21 cellular contexts compared by ENCODE assay signal in the genomic region with DNA sequence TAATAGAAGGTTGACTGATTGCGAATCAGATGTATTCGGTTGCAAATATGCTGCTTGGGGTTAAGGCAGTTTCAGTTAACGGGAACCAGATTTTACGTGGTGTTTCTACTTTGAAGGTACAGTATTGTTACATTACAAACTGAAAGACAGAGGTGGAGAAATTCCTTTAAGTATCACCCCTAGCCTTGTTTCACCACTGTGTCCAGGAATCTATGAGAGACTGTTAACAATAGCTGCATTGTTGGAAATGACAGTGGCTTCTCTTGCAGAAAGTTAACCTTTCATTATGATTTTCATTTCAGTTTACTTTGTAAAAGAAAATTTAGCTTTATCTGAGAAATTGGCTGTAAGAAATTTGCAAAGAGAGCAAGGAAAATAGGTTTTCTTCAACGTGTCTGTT. TPM values are rescaled to one million over a fixed set of nuclear protein-coding genes. Genes with fewer than 3 reads are reported as not detected.
DNase-seq lines count a peak whose midpoint lies in the region; ATAC-seq and TF ChIP-seq lines count a peak whose summit lies in the region.
"Had no signal": no experiment of that assay in that cellular context is flagged by ENCODE, and none has a peak within 500 bp of the region (broad histone marks: within the 10 kb centered on the region; RNA-seq: fewer than 3 reads in every experiment).

No MANE protein-coding gene starts in this region.

- H3K4me3 ChIP-seq in Caco-2 (ENCODE audit: low read depth, low read length) (peak overlapping the region; percentile 1; the same call in 1 of the 2 replicates), hepatocyte (peak overlapping the region; percentile 19), neuron (ENCODE audit: low read length) (peak overlapping the region; percentile 29)
- H3K4me3 ChIP-seq: body of pancreas, MG63, ovary, testis had no signal

- CTCF ChIA-PET in Caco-2 (lab: Charles Lee) = no interaction called here

- no peaks in the 10 kb centered on the region for H3K4me1 Mint-ChIP-seq in Caco-2 (ENCODE audit: low read depth, unreplicated experiment)

- in situ Hi-C loops in SK-MEL-5 (cut with HindIII; ENCODE audit: low pct_unique_long_range_greater_than_20kb, low sequenced_read_pairs) = no loop called here

- H3K27me3 ChIP-seq in Caco-2 (replicated peaks; ENCODE audit: control insufficient read depth, insufficient read depth, low read length) (no peaks in the 10 kb centered on the region), hepatocyte (no peaks in the 10 kb centered on the region), neuron (ENCODE audit: insufficient read depth, low read length) (no peaks in the 10 kb centered on the region)
- H3K27me3 ChIP-seq: body of pancreas, ovary, testis had no signal

- POLR2A ChIA-PET in Caco-2 (lab: Charles Lee) = no interaction called here

- H3K36me3 Mint-ChIP-seq in Caco-2 (ENCODE audit: insufficient read depth, unreplicated experiment) = peaks cover 10% of the 10 kb centered on the region
- H3K36me3 Mint-ChIP-seq: activated naive CD8-positive, alpha-beta T cell treated with anti-CD3 and anti-CD28 coated beads, Interleukin-2, amount 10 ng/mL, durations not matched to agents 7 days and 5 days; CD4-positive, alpha-beta memory T cell; immature natural killer cell had no signal

- H3K4me1 ChIP-seq in Caco-2 = no peaks in the 10 kb centered on the region
- H3K4me1 ChIP-seq in hepatocyte (ENCODE audit: insufficient read depth) = no peaks in the 10 kb centered on the region
- H3K4me1 ChIP-seq in neuron (ENCODE audit: insufficient read depth, low read length) = peaks cover 18% of the 10 kb centered on the region
- H3K4me1 ChIP-seq: body of pancreas, testis had no signal

- H3K27ac ChIP-seq in hepatocyte = no peak overlapping the region
- H3K27ac ChIP-seq: ovary, testis had no signal

- no peak for TF ChIP-seq CTCF in Caco-2 (IDR thresholded peaks at IDR 0.05; ENCODE audit: insufficient read depth in 1 of 2, low read depth in 1 of 2, low read length in 1 of 2, severe bottlenecking in 1 of 2, unreplicated experiment in 1 of 2)
- TF ChIP-seq CTCF in hepatocyte (IDR thresholded peaks at IDR 0.05; ENCODE audit: poor library complexity) = no peak

- no TSS peak for BruUV-seq in Caco-2 (replicated peaks; lab: Mats Ljungman, UMichigan)

- no peak overlapping the region for H2AFZ ChIP-seq in hepatocyte
- H2AFZ ChIP-seq in neuron (ENCODE audit: low read depth, low read length) = no peak overlapping the region

- ATAC-seq in GM21360 (IDR thresholded peaks at IDR 0.05; ENCODE audit: unreplicated experiment) (no peak), GM19395 (IDR thresholded peaks at IDR 0.05; ENCODE audit: unreplicated experiment) (no peak)
- ATAC-seq: body of pancreas, sciatic nerve had no signal

- 52% methylated on average over 5 of the region's 5 CpGs for WGBS in hepatocyte (ENCODE audit: low lambda C conversion rate, missing lambda C conversion rate)

- no peak for DNase-seq in Caco-2
- peak; percentile 24 for DNase-seq in SK-MEL-5 (ENCODE audit: low read depth, low spot score)
- no peak for DNase-seq in hepatocyte (ENCODE audit: low spot score)
- DNase-seq in stimulated activated CD4-positive, alpha-beta T cell treated with anti-CD3 and anti-CD28 coated beads, Interleukin-4, amount 100 ng/mL, for 24 hours = no peak
- DNase-seq: activated CD4-positive, alpha-beta T cell treated with anti-CD3 and anti-CD28 coated beads for 4 hours; activated naive CD8-positive, alpha-beta T cell treated with anti-CD3 and anti-CD28 coated beads, Interleukin-2, amount 10 ng/mL, durations not matched to agents 7 days and 5 days; body of pancreas; CD4-positive, alpha-beta memory T cell; DMS79; immature natural killer cell; IMR-90; MG63; NCI-H1417 treated with DMSO at 0.1 percent for 48 hours; NCI-H2171; ovary; SW 1271; testis had no signal

- no peaks in the 10 kb centered on the region for H3K27me3 Mint-ChIP-seq in Caco-2 (ENCODE audit: insufficient read depth, unreplicated experiment)

- intact Hi-C loops in Caco-2 (cut with micrococcal nuclease; ENCODE audit: unreplicated experiment) = loop anchor here (5.0 kb wide), 1 partner anchor 194 kb away; no protein-coding TSS in a partner anchor

- no peaks in the 10 kb centered on the region for H3K9me2 ChIP-seq in hepatocyte (replicated peaks; ENCODE audit: insufficient read depth)

- peaks cover 68% of the 10 kb centered on the region for H3K79me2 ChIP-seq in hepatocyte

- H3K4me2 ChIP-seq in hepatocyte = peak overlapping the region; percentile 67

- H3K4me3 Mint-ChIP-seq in Caco-2 (ENCODE audit: unreplicated experiment) = peak overlapping the region; percentile 19
- H3K4me3 Mint-ChIP-seq: activated naive CD8-positive, alpha-beta T cell treated with anti-CD3 and anti-CD28 coated beads, Interleukin-2, amount 10 ng/mL, durations not matched to agents 7 days and 5 days; CD4-positive, alpha-beta memory T cell had no signal

- no peak overlapping the region for H3K27ac Mint-ChIP-seq in Caco-2 (ENCODE audit: unreplicated experiment)
- H3K27ac Mint-ChIP-seq: activated naive CD8-positive, alpha-beta T cell treated with anti-CD3 and anti-CD28 coated beads, Interleukin-2, amount 10 ng/mL, durations not matched to agents 7 days and 5 days; CD4-positive, alpha-beta memory T cell; immature natural killer cell had no signal

- H3K9me3 Mint-ChIP-seq in Caco-2 (ENCODE audit: unreplicated experiment) = no peaks in the 10 kb centered on the region
- H3K9me3 Mint-ChIP-seq: activated naive CD8-positive, alpha-beta T cell treated with anti-CD3 and anti-CD28 coated beads, Interleukin-2, amount 10 ng/mL, durations not matched to agents 7 days and 5 days; immature natural killer cell had no signal

- H3K9me3 ChIP-seq in Caco-2 = no peaks in the 10 kb centered on the region
- H3K9me3 ChIP-seq in hepatocyte (ENCODE audit: low read depth) = no peaks in the 10 kb centered on the region
- H3K9me3 ChIP-seq in neuron (ENCODE audit: low read length) = no peaks in the 10 kb centered on the region
- H3K9me3 ChIP-seq: body of pancreas, MG63, ovary, testis had no signal

- no peaks in the 10 kb centered on the region for H3K36me3 ChIP-seq in Caco-2 (ENCODE audit: control insufficient read depth, insufficient read depth, low read length)
- no peaks in the 10 kb centered on the region for H3K36me3 ChIP-seq in hepatocyte (replicated peaks; ENCODE audit: insufficient read depth, low read depth)
- no peaks in the 10 kb centered on the region for H3K36me3 ChIP-seq in neuron (ENCODE audit: insufficient read depth, low read length)
- H3K36me3 ChIP-seq: MG63, ovary had no signal

- no peaks in the 10 kb centered on the region for H4K20me1 ChIP-seq in hepatocyte (ENCODE audit: insufficient read depth, poor library complexity, severe bottlenecking)

RNA-seq across cellular contexts. Expression of a gene that starts 2.6 kb away (rescaled TPM):
- 23.7 and 27.2 TPM in 2 replicates for total RNA-seq in Caco-2 (2022)
- 2.9 TPM in 2 replicates for total RNA-seq in SK-MEL-5 (2014; rRNA removed; shearing (Covaris generic))
- 1.7 and 2.6 TPM in 2 replicates for polyA plus RNA-seq in SK-MEL-5 (2015; cell fraction: cytosol; rRNA removed)
- 2.3 and 3.4 TPM in 2 replicates for polyA plus RNA-seq in SK-MEL-5 (2015; cell fraction: nucleus; rRNA removed)
- 16.9 and 17.7 TPM in 2 replicates for total RNA-seq in hepatocyte
- polyA plus RNA-seq in hepatocyte = 6.5 and 7.6 TPM in 2 replicates
